In the genomic region with DNA sequence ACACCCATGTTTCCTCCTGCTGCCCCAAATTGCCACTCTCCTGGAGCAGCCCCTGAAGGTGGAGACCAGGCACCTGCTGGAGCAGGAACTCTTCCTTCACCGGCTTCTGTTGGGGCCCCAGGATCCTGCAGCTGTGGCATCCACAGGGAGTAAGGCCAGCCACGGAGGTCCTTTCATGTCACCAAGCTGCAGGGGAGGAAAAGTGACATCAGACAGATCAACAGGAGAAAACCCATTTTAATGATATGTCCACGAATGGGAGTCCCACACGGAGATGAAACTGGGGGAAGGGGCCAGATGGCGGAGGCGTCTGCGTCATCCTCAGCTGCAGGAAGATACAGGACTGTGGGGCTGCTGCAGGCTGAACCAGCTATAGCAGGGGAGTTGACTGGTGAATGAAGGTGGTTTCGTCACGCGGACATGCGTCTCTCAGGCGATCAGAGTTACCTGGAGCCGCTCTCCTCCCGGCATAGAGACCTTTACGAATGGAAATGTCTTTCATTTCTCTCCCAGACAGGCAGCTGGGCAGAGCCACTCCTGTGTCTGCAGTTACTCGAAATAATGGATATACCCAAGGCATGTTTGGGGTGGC, we compare ENCODE assay signal across 18 cellular contexts. TPM values are rescaled to one million over a fixed set of nuclear protein-coding genes. Genes with fewer than 3 reads are reported as not detected.
A peak's percentile ranks its signal among the peaks of the same experiment; 100 is the strongest.
DNase-seq lines count a peak whose midpoint lies in the region; ATAC-seq and TF ChIP-seq lines count a peak whose summit lies in the region.
"Had no signal": no experiment of that assay in that cellular context is flagged by ENCODE, and none has a peak within 500 bp of the region (broad histone marks: within the 10 kb centered on the region; RNA-seq: fewer than 3 reads in every experiment).

No MANE protein-coding gene starts in this region.

- POLR2A ChIA-PET in PC-3 (lab: Charles Lee; ENCODE audit: unreplicated experiment) = no interaction called here

- CTCF ChIA-PET in PC-3 (lab: Charles Lee) = no interaction called here

- peak; percentile 64 for DNase-seq in NCI-H2171 treated with DMSO at 0.1 percent for 48 hours (lab: John Stamatoyannopoulos, UW)
- DNase-seq in NCI-H2171 (lab: John Stamatoyannopoulos, UW) = no peak
- DNase-seq in NCI-H69 (lab: John Stamatoyannopoulos, UW) = peak; percentile 8
- peak in 2 of 3 donors; percentile 7 to 25 for DNase-seq in mucosa of descending colon
- no peak for DNase-seq in stimulated activated CD4-positive, alpha-beta T cell treated with anti-CD3 and anti-CD28 coated beads, Interleukin-4, amount 100 ng/mL, for 1 hour
- DNase-seq in PC-3 = no peak
- DNase-seq: CD8-positive, alpha-beta T cell; COR-L47; DMS153; DMS79 treated with DMSO at 0.1 percent for 48 hours; GDM1; GOT3; H9 had no signal

- no peaks in the 10 kb centered on the region for H3K4me1 ChIP-seq in mucosa of descending colon (ENCODE audit: low read depth)
- no peaks in the 10 kb centered on the region for H3K4me1 ChIP-seq in PC-3 (ENCODE audit: insufficient read depth, low read length)

- no peak overlapping the region for H3K27ac ChIP-seq in PC-3 (ENCODE audit: low read length)
- H3K27ac ChIP-seq: 22Rv1, HL-60 had no signal

- intact Hi-C loops in mucosa of descending colon (cut with DNase I, micrococcal nuclease) (no loop called here), PC-3 (cut with micrococcal nuclease) (no loop called here)

- no peak overlapping the region for H2AFZ ChIP-seq in PC-3 (ENCODE audit: low read length)

- no peak overlapping the region for H3K9ac ChIP-seq in PC-3 (ENCODE audit: low read length)

- no peaks in the 10 kb centered on the region for H3K9me2 ChIP-seq in PC-3 (replicated peaks; ENCODE audit: low read length)

- H3K4me1 Mint-ChIP-seq in stimulated activated memory B cell treated with anti-CD40 and anti-IgM and Interleukin-4, amounts not matched to agents 10 μg/mL and 1 μg/mL and 100 μg/mL, for 72 hours = peaks cover 50% of the 10 kb centered on the region

- H3K9me3 ChIP-seq in mucosa of descending colon (no peaks in the 10 kb centered on the region), PC-3 (ENCODE audit: low read length) (no peaks in the 10 kb centered on the region)

- H3K4me2 ChIP-seq in PC-3 (ENCODE audit: low read length) = no peak overlapping the region

- no peak for ATAC-seq in mucosa of descending colon
- no peak for ATAC-seq in stimulated activated memory B cell treated with anti-CD40 and anti-IgM and Interleukin-4, amounts not matched to agents 10 μg/mL and 1 μg/mL and 100 μg/mL, for 72 hours
- no peak for ATAC-seq in HG02642 (IDR thresholded peaks at IDR 0.05; ENCODE audit: poor library complexity, unreplicated experiment)
- no peak for ATAC-seq in PC-3
- ATAC-seq: CD8-positive, alpha-beta T cell had no signal

- H3K79me2 ChIP-seq in PC-3 (ENCODE audit: low read length) = no peaks in the 10 kb centered on the region

- no peaks in the 10 kb centered on the region for H3K9me3 Mint-ChIP-seq in stimulated activated memory B cell treated with anti-CD40 and anti-IgM and Interleukin-4, amounts not matched to agents 10 μg/mL and 1 μg/mL and 100 μg/mL, for 72 hours
- H3K9me3 Mint-ChIP-seq: CD14-positive monocyte; CD8-positive, alpha-beta T cell; H9 had no signal

- H3F3A ChIP-seq in PC-3 (ENCODE audit: low read length, unreplicated experiment) = no peaks in the 10 kb centered on the region

- no peak for TF ChIP-seq CTCF in mucosa of descending colon (IDR thresholded peaks at IDR 0.05)
- TF ChIP-seq CTCF in PC-3 (conservative IDR thresholded peaks at IDR 0.05; ENCODE audit: low read depth, low read length) = no peak

- H3K27ac Mint-ChIP-seq in stimulated activated memory B cell treated with anti-CD40 and anti-IgM and Interleukin-4, amounts not matched to agents 10 μg/mL and 1 μg/mL and 100 μg/mL, for 72 hours = peak overlapping the region; percentile 2
- H3K27ac Mint-ChIP-seq: CD14-positive monocyte; CD8-positive, alpha-beta T cell; H9 had no signal

- H3K4me3 ChIP-seq in mucosa of descending colon (no peak overlapping the region), PC-3 (ENCODE audit: low read length) (no peak overlapping the region)

- no peak overlapping the region for H3K4me3 Mint-ChIP-seq in stimulated activated memory B cell treated with anti-CD40 and anti-IgM and Interleukin-4, amounts not matched to agents 10 μg/mL and 1 μg/mL and 100 μg/mL, for 72 hours
- H3K4me3 Mint-ChIP-seq: CD14-positive monocyte; CD8-positive, alpha-beta T cell; H9 had no signal

- no peaks in the 10 kb centered on the region for H3K36me3 ChIP-seq in mucosa of descending colon (ENCODE audit: low read depth)
- H3K36me3 ChIP-seq in PC-3 (ENCODE audit: low read depth, low read length) = no peaks in the 10 kb centered on the region

- H4K20me1 ChIP-seq in PC-3 (ENCODE audit: low read length) = no peaks in the 10 kb centered on the region

- no TSS peak for BruUV-seq in PC-3 (replicated peaks; lab: Mats Ljungman, UMichigan)

- H3K27me3 Mint-ChIP-seq in stimulated activated memory B cell treated with anti-CD40 and anti-IgM and Interleukin-4, amounts not matched to agents 10 μg/mL and 1 μg/mL and 100 μg/mL, for 72 hours = peaks cover 18% of the 10 kb centered on the region

- H3K36me3 Mint-ChIP-seq in stimulated activated memory B cell treated with anti-CD40 and anti-IgM and Interleukin-4, amounts not matched to agents 10 μg/mL and 1 μg/mL and 100 μg/mL, for 72 hours = no peaks in the 10 kb centered on the region
- H3K36me3 Mint-ChIP-seq: CD8-positive, alpha-beta T cell had no signal

- H3K27me3 ChIP-seq in PC-3 (ENCODE audit: low read length) = peaks cover 20% of the 10 kb centered on the region

RNA-seq across cellular contexts. Expression of a gene that starts 9.9 kb away (rescaled TPM):
- total RNA-seq in mucosa of descending colon (under 1 TPM; 0.12 to 0.63 (median 0.51) TPM), PC-3 (2014; rRNA removed) (2.5 and 2.6 TPM in 2 replicates)
- total RNA-seq: CD8-positive, alpha-beta T cell had no signal

RNA-seq across cellular contexts. Expression of a gene that starts 12.3 kb away (rescaled TPM):
- total RNA-seq in mucosa of descending colon = 10 to 100 TPM; 19.2 to 26.3 (median 21.0) TPM
- total RNA-seq in PC-3 (2014; rRNA removed) = 57.2 and 67.8 TPM in 2 replicates

RNA-seq across cellular contexts. Expression of a gene that starts 37.4 kb away (rescaled TPM):
- 10 to 100 TPM; 70.4 to 96.0 (median 76.1) TPM for total RNA-seq in mucosa of descending colon
- 32.0 and 44.5 TPM in 2 replicates for total RNA-seq in PC-3 (2014; rRNA removed)

RNA-seq across cellular contexts. Expression of a gene that starts 50.9 kb away (rescaled TPM):
- total RNA-seq in mucosa of descending colon = 10 to 100 TPM in 1 of 3 donors, 1 to 10 TPM in 2; 6.2 to 12.2 (median 8.5) TPM
- total RNA-seq in PC-3 (2014; rRNA removed) = 32.5 and 40.1 TPM in 2 replicates

Comparison
In these comparisons a context has a peak if more than half of its experiments do, and no peak if none do; other contexts are left out.
1. DNase-seq: peak in NCI-H2171 treated with DMSO at 0.1 percent for 48 hours (single experiment), NCI-H69 (single experiment) and mucosa of descending colon (2 of 3); none in NCI-H2171 (single experiment), stimulated activated CD4-positive, alpha-beta T cell treated with anti-CD3 and anti-CD28 coated beads, Interleukin-4, amount 100 ng/mL, for 1 hour (single experiment) and PC-3 (single experiment).